ENCODE assay signal across 12 cellular contexts in the genomic region with DNA sequence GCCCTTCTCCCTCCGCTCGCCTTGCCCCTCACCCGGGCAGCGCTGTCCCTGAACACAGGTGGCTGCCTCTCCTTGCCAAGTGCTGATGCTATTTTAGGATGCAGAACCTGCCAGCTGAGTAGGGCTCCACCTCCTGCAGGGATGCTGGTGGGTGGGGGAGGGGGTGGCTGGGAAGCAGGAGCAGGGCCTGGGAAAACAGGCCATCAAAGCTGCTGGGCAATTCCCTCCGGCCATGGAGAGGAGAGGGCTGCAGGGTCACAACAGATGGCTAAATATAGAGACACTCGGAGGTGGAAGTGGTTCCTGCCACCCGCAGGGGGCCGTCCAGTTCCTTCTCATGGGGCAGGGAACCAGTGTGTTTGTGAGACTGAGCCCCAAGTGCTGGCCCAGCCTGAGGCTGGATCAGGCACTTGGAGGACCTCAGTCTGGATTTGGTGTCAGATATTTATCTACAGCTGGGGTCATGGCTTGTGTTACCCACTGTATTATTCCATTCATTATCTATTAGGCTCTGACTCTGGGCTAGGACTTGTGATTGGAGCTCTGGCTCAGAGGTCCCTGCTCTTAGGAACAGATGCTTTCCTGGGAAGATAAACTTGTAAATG. TPM values are rescaled to one million over a fixed set of nuclear protein-coding genes. Genes with fewer than 3 reads are reported as not detected.
DNase-seq lines count a peak whose midpoint lies in the region; ATAC-seq and TF ChIP-seq lines count a peak whose summit lies in the region.
"Had no signal": no experiment of that assay in that cellular context is flagged by ENCODE, and none has a peak within 500 bp of the region (broad histone marks: within the 10 kb centered on the region; RNA-seq: fewer than 3 reads in every experiment).

No MANE protein-coding gene starts in this region.

- H3K4me3 ChIP-seq in spleen, result no peak overlapping the region

- H3K27ac ChIP-seq in spleen, result peak overlapping the region in 1 of 8 donors; percentile 1

- peak; percentile 15 to 24 for ATAC-seq in left cardiac atrium
- no peak for ATAC-seq in GM18511 (IDR thresholded peaks at IDR 0.05; ENCODE audit: unreplicated experiment)
- ATAC-seq: activated CD4-positive, CD25-positive, alpha-beta regulatory T cell treated with anti-CD3 and anti-CD28 coated beads, Interleukin-2, amount 50 U/mL, for 24 hours; Panc1 had no signal

- TF ChIP-seq POLR2A in spleen (IDR thresholded peaks at IDR 0.05), result no peak

- no peaks in the 10 kb centered on the region for H3K9me3 ChIP-seq in spleen

- peaks cover 4 to 35% (median 17%) of the 10 kb centered on the region in 6 donors for H3K4me1 ChIP-seq in spleen

- no peaks in the 10 kb centered on the region for H3K36me3 ChIP-seq in spleen

- DNase-seq in DMS79 treated with DMSO at 0.1 percent for 48 hours (lab: John Stamatoyannopoulos, UW) (peak; percentile 12), DMS79 (lab: John Stamatoyannopoulos, UW) (no peak), RPMI8226 (peak; percentile 62), left cardiac atrium (no peak), spleen (peak; percentile 75), NCI-H446 treated with DMSO at 0.1 percent for 48 hours (lab: John Stamatoyannopoulos, UW) (no peak)
- no peak for DNase-seq in stimulated activated CD4-positive, alpha-beta T cell treated with anti-CD3 and anti-CD28 coated beads, Interleukin-2, amount 100 ng/mL, for 48 hours
- DNase-seq: 8988T, IMR-90 had no signal

- intact Hi-C loops in left cardiac atrium (cut with DNase I), result loop anchor here (5.0 to 10.0 kb wide), 2 partner anchors 54 to 61 kb away; a partner anchor contains a TSS
- intact Hi-C loops in spleen (cut with DNase I; ENCODE audit: low total_unique reads), result no loop called here

- 28 to 57% (median 29%) methylated on average over 5 to 8 of the region's 8 CpGs for WGBS in spleen, 5 donors

- TF ChIP-seq CTCF in spleen (IDR thresholded peaks at IDR 0.05 in 8 of 11, conservative IDR thresholded peaks at IDR 0.05 in 3 of 11), result peak in 4 of 11 experiments; percentile 8 to 26 (median 10)

- H3K27me3 ChIP-seq in spleen (replicated peaks in 1 of 7), result peaks cover 0 to 2% (median 0%) of the 10 kb centered on the region in 7 donors

RNA-seq across cellular contexts. Expression of a gene that starts 59.6 kb away (rescaled TPM):
- total RNA-seq in left cardiac atrium (10 to 100 TPM; 43.8 to 88.2 TPM), spleen (100 to 1,000 TPM in 3 of 7 donors, 10 to 100 TPM in 4; 44.1 to 214 (median 90.3) TPM)
- 10 to 100 TPM; 25.9 to 29.5 (median 29.4) TPM for polyA plus RNA-seq in spleen

Comparison
In these comparisons a context has a peak if more than half of its experiments do, and no peak if none do; other contexts are left out.
1. DNase-seq: peak in DMS79 treated with DMSO at 0.1 percent for 48 hours (single experiment), RPMI8226 (single experiment) and spleen (single experiment); none in DMS79 (single experiment), left cardiac atrium (single experiment), NCI-H446 treated with DMSO at 0.1 percent for 48 hours (single experiment) and stimulated activated CD4-positive, alpha-beta T cell treated with anti-CD3 and anti-CD28 coated beads, Interleukin-2, amount 100 ng/mL, for 48 hours (0 of 2).